ENCODE assay signal across 11 cellular contexts in genomic region chr11:35579557-35580396, GRCh38. TPM values are rescaled to one million over a fixed set of nuclear protein-coding genes. Genes with fewer than 3 reads are reported as not detected.
DNase-seq lines count a peak whose midpoint lies in the region; ATAC-seq and TF ChIP-seq lines count a peak whose summit lies in the region.
"Had no signal": no experiment of that assay in that cellular context is flagged by ENCODE, and none has a peak within 500 bp of the region (broad histone marks: within the 10 kb centered on the region; RNA-seq: fewer than 3 reads in every experiment).

No MANE protein-coding gene starts in this region.

- no peak overlapping the region for H3K9ac ChIP-seq in neural cell (ENCODE audit: low read length)

- intact Hi-C loops in activated T-helper 1 cell treated with anti-CD3 and anti-CD28 coated beads, Interleukin-12 subunit alpha, Interleukin-12 subunit beta, Interleukin-2, Interleukin-4 antibody, amounts not matched to agents 30 ng/mL and 10 ng/mL and 1 ng/mL, durations not matched to agents 14 hours and 24 hours and 36 hours (cut with micrococcal nuclease), result no loop called here

- no peaks in the 10 kb centered on the region for H4K20me1 ChIP-seq in neural cell (ENCODE audit: insufficient read depth)

- no peaks in the 10 kb centered on the region for H3K36me3 Mint-ChIP-seq in chondrocyte (ENCODE audit: low read depth)
- H3K36me3 Mint-ChIP-seq in activated T-helper 1 cell treated with anti-CD3 and anti-CD28 coated beads, Interleukin-12 subunit alpha, Interleukin-12 subunit beta, Interleukin-2, Interleukin-4 antibody, amounts not matched to agents 30 ng/mL and 10 ng/mL and 1 ng/mL, durations not matched to agents 14 hours and 24 hours and 36 hours (ENCODE audit: low read depth), result no peaks in the 10 kb centered on the region
- H3K36me3 Mint-ChIP-seq: activated naive CD4-positive, alpha-beta T cell treated with anti-CD3 and anti-CD28 coated beads, Interleukin-2, amount 10 ng/mL, durations not matched to agents 7 days and 5 days had no signal

- no peak overlapping the region for H3K27ac ChIP-seq in neural cell (ENCODE audit: low read length)

- H3K27ac Mint-ChIP-seq in chondrocyte (ENCODE audit: unreplicated experiment), result peak overlapping the region; percentile 97
- no peak overlapping the region for H3K27ac Mint-ChIP-seq in activated T-helper 1 cell treated with anti-CD3 and anti-CD28 coated beads, Interleukin-12 subunit alpha, Interleukin-12 subunit beta, Interleukin-2, Interleukin-4 antibody, amounts not matched to agents 30 ng/mL and 10 ng/mL and 1 ng/mL, durations not matched to agents 14 hours and 24 hours and 36 hours
- H3K27ac Mint-ChIP-seq: activated naive CD4-positive, alpha-beta T cell treated with anti-CD3 and anti-CD28 coated beads, Interleukin-2, amount 10 ng/mL, durations not matched to agents 7 days and 5 days had no signal

- H3K4me2 ChIP-seq in neural cell (ENCODE audit: low read length), result no peak overlapping the region

- peaks cover 43% of the 10 kb centered on the region for H3K4me1 Mint-ChIP-seq in chondrocyte (ENCODE audit: low read depth)
- no peaks in the 10 kb centered on the region for H3K4me1 Mint-ChIP-seq in activated T-helper 1 cell treated with anti-CD3 and anti-CD28 coated beads, Interleukin-12 subunit alpha, Interleukin-12 subunit beta, Interleukin-2, Interleukin-4 antibody, amounts not matched to agents 30 ng/mL and 10 ng/mL and 1 ng/mL, durations not matched to agents 14 hours and 24 hours and 36 hours (ENCODE audit: low read depth)
- H3K4me1 Mint-ChIP-seq: activated naive CD4-positive, alpha-beta T cell treated with anti-CD3 and anti-CD28 coated beads, Interleukin-2, amount 10 ng/mL, durations not matched to agents 7 days and 5 days had no signal

- TF ChIP-seq RAD21 in neural cell (conservative IDR thresholded peaks at IDR 0.05), result no peak

- no peaks in the 10 kb centered on the region for H3K79me2 ChIP-seq in neural cell (replicated peaks; ENCODE audit: insufficient read depth, low read length)

- no peaks in the 10 kb centered on the region for H3K9me2 ChIP-seq in neural cell (ENCODE audit: insufficient read depth, low read length)

- peak overlapping the region; percentile 39 for H3K4me3 Mint-ChIP-seq in chondrocyte (ENCODE audit: unreplicated experiment)
- no peak overlapping the region for H3K4me3 Mint-ChIP-seq in activated T-helper 1 cell treated with anti-CD3 and anti-CD28 coated beads, Interleukin-12 subunit alpha, Interleukin-12 subunit beta, Interleukin-2, Interleukin-4 antibody, amounts not matched to agents 30 ng/mL and 10 ng/mL and 1 ng/mL, durations not matched to agents 14 hours and 24 hours and 36 hours
- H3K4me3 Mint-ChIP-seq: activated naive CD4-positive, alpha-beta T cell treated with anti-CD3 and anti-CD28 coated beads, Interleukin-2, amount 10 ng/mL, durations not matched to agents 7 days and 5 days had no signal

- H3K4me3 ChIP-seq in neural cell (ENCODE audit: low read length), result no peak overlapping the region
- H3K4me3 ChIP-seq: GM12878 had no signal

- H3K9me3 Mint-ChIP-seq in chondrocyte (ENCODE audit: low read depth), result no peaks in the 10 kb centered on the region
- H3K9me3 Mint-ChIP-seq in activated T-helper 1 cell treated with anti-CD3 and anti-CD28 coated beads, Interleukin-12 subunit alpha, Interleukin-12 subunit beta, Interleukin-2, Interleukin-4 antibody, amounts not matched to agents 30 ng/mL and 10 ng/mL and 1 ng/mL, durations not matched to agents 14 hours and 24 hours and 36 hours, result no peaks in the 10 kb centered on the region
- H3K9me3 Mint-ChIP-seq: activated naive CD4-positive, alpha-beta T cell treated with anti-CD3 and anti-CD28 coated beads, Interleukin-2, amount 10 ng/mL, durations not matched to agents 7 days and 5 days had no signal

- H2AFZ ChIP-seq in neural cell (ENCODE audit: low read depth, low read length), result no peak overlapping the region

- H3K9me3 ChIP-seq in neural cell (ENCODE audit: low read length), result no peaks in the 10 kb centered on the region

- no peak for TF ChIP-seq CTCF in chondrocyte (IDR thresholded peaks at IDR 0.05)
- no peak for TF ChIP-seq CTCF in neural cell (IDR thresholded peaks at IDR 0.05; ENCODE audit: poor library complexity, severe bottlenecking)

- DNase-seq in EL (peak; percentile 94), NCI-H460 (ENCODE audit: extremely low read depth, low read depth) (peak; percentile 91), chondrocyte (ENCODE audit: low spot score) (no peak), KG1 (lab: John Stamatoyannopoulos, UW) (no peak)
- no peak for DNase-seq in activated T-helper 1 cell treated with anti-CD3 and anti-CD28 coated beads, Interleukin-12 subunit alpha, Interleukin-12 subunit beta, Interleukin-2, Interleukin-4 antibody, amounts not matched to agents 30 ng/mL and 10 ng/mL and 1 ng/mL, durations not matched to agents 14 hours and 24 hours and 36 hours (ENCODE audit: low spot score)
- no peak for DNase-seq in effector CD8-positive, alpha-beta T cell (lab: John Stamatoyannopoulos, UW)
- DNase-seq: activated naive CD4-positive, alpha-beta T cell treated with anti-CD3 and anti-CD28 coated beads, Interleukin-2, amount 10 ng/mL, durations not matched to agents 7 days and 5 days had no signal

- no peaks in the 10 kb centered on the region for H3F3A ChIP-seq in neural cell (ENCODE audit: insufficient read depth, low read length, poor library complexity, severe bottlenecking)

- no peaks in the 10 kb centered on the region for H3K27me3 Mint-ChIP-seq in chondrocyte (ENCODE audit: low read depth)
- peaks cover 20% of the 10 kb centered on the region for H3K27me3 Mint-ChIP-seq in activated T-helper 1 cell treated with anti-CD3 and anti-CD28 coated beads, Interleukin-12 subunit alpha, Interleukin-12 subunit beta, Interleukin-2, Interleukin-4 antibody, amounts not matched to agents 30 ng/mL and 10 ng/mL and 1 ng/mL, durations not matched to agents 14 hours and 24 hours and 36 hours (ENCODE audit: insufficient read depth)

- no peaks in the 10 kb centered on the region for H3K36me3 ChIP-seq in neural cell (ENCODE audit: insufficient read depth, low read length)

- no peaks in the 10 kb centered on the region for H3K27me3 ChIP-seq in neural cell (ENCODE audit: insufficient read depth, low read depth, low read length)

- peak; percentile 18 for TF ChIP-seq EP300 in neural cell (conservative IDR thresholded peaks at IDR 0.05; ENCODE audit: poor library complexity, severe bottlenecking)

- ATAC-seq in HG03571 (IDR thresholded peaks at IDR 0.05; ENCODE audit: unreplicated experiment), result no peak
- ATAC-seq: GM12878, Right ventricle myocardium inferior had no signal

TF ChIP-seq in neural cell, 6 proteins besides CTCF, POLR2A, EP300 and RAD21:
- TF ChIP-seq POLR2AphosphoS5 (IDR thresholded peaks at IDR 0.05), result peak; percentile 13
- no peak for TF ChIP-seq EZH2 (IDR thresholded peaks at IDR 0.05; ENCODE audit: borderline replicate concordance, insufficient read depth, low read length, poor library complexity, severe bottlenecking)

RNA-seq across cellular contexts. Expression of gene FJX1, which starts 38.5 kb away (rescaled TPM):
- total RNA-seq in NCI-H460 (2014; rRNA removed; shearing (Covaris generic)), result 30.0 and 33.1 TPM in 2 replicates
- 57.5 and 60.7 TPM in 2 replicates for polyA plus RNA-seq in NCI-H460 (2014; cell fraction: nucleus; rRNA removed)
- 15.2 to 22.8 TPM (median 15.9 TPM) in 3 replicates for total RNA-seq in chondrocyte
- polyA plus RNA-seq in neural cell, result 56.3 and 60.5 TPM in 2 replicates
- 76.6 and 96.9 TPM in 2 replicates for polyA minus RNA-seq in neural cell
- total RNA-seq in activated T-helper 1 cell treated with anti-CD3 and anti-CD28 coated beads, Interleukin-12 subunit alpha, Interleukin-12 subunit beta, Interleukin-2, Interleukin-4 antibody, amounts not matched to agents 30 ng/mL and 10 ng/mL and 1 ng/mL, durations not matched to agents 14 hours and 24 hours and 36 hours, result 0.34 and 0.73 TPM in 2 replicates

RNA-seq across cellular contexts. Expression of gene PAMR1, which starts 54.4 kb away (rescaled TPM):
- not detected in 2 replicates for total RNA-seq in NCI-H460 (2014; rRNA removed; shearing (Covaris generic))
- 0.47 and 1.1 TPM in 2 replicates for polyA plus RNA-seq in NCI-H460 (2014; cell fraction: nucleus; rRNA removed)
- 1.4 to 2.9 TPM (median 1.6 TPM) in 3 replicates for total RNA-seq in chondrocyte
- 0.48 and 0.56 TPM in 2 replicates for polyA plus RNA-seq in neural cell
- 0.46 and 0.73 TPM in 2 replicates for polyA minus RNA-seq in neural cell
- total RNA-seq in activated T-helper 1 cell treated with anti-CD3 and anti-CD28 coated beads, Interleukin-12 subunit alpha, Interleukin-12 subunit beta, Interleukin-2, Interleukin-4 antibody, amounts not matched to agents 30 ng/mL and 10 ng/mL and 1 ng/mL, durations not matched to agents 14 hours and 24 hours and 36 hours, result not detected in 2 replicates
- total RNA-seq: GM12878 had no signal

Comparison
In these comparisons a context has a peak if more than half of its experiments do, and no peak if none do; other contexts are left out.
1. DNase-seq: peak in EL (single experiment) and NCI-H460 (single experiment); none in chondrocyte (single experiment), activated T-helper 1 cell treated with anti-CD3 and anti-CD28 coated beads, Interleukin-12 subunit alpha, Interleukin-12 subunit beta, Interleukin-2, Interleukin-4 antibody, amounts not matched to agents 30 ng/mL and 10 ng/mL and 1 ng/mL, durations not matched to agents 14 hours and 24 hours and 36 hours (single experiment), KG1 (single experiment) and effector CD8-positive, alpha-beta T cell (single experiment).